In genomic region chrX:40273356-40274050, GRCh38 we compare ENCODE assay signal across 13 cellular contexts.
DNase-seq lines count a peak whose midpoint lies in the region; ATAC-seq and TF ChIP-seq lines count a peak whose summit lies in the region.
"Had no signal": no experiment of that assay in that cellular context is flagged by ENCODE, and none has a peak within 500 bp of the region (broad histone marks: within the 10 kb centered on the region; RNA-seq: fewer than 3 reads in every experiment).

No MANE protein-coding gene starts in this region.

- ATAC-seq in mucosa of descending colon: peak; percentile 18
- ATAC-seq: activated T-cell treated with anti-CD3 and anti-CD28 coated beads, Interleukin-2, amount 50 U/mL, for 4 hours; WTC11 had no signal

- WGBS in tibial nerve, 2 donors: 72 to 81% methylated on average over 10 to 15 of the region's 15 CpGs

- H3K36me3 ChIP-seq in mucosa of descending colon (ENCODE audit: low read depth): no peaks in the 10 kb centered on the region
- no peaks in the 10 kb centered on the region for H3K36me3 ChIP-seq in tibial nerve

- TF ChIP-seq POLR2A in tibial nerve (IDR thresholded peaks at IDR 0.05): no peak

- DNase-seq in CMK (ENCODE audit: low read depth) (peak; percentile 73), NCI-H2227 (lab: John Stamatoyannopoulos, UW; ENCODE audit: unreplicated experiment) (peak; percentile 58), fibroblast of the aortic adventitia (ENCODE audit: low read depth) (peak; percentile 62), mucosa of descending colon (peak in 1 of 3 donors; percentile 23), COLO829 (ENCODE audit: low spot score) (no peak), NOMO-1 (lab: John Stamatoyannopoulos, UW; ENCODE audit: unreplicated experiment in 2 of 2) (no peak), tibial nerve (ENCODE audit: low spot score in 2 of 2) (no peak)
- DNase-seq in central memory CD4-positive, alpha-beta T cell: no peak
- DNase-seq: activated T-cell treated with anti-CD3 and anti-CD28 coated beads, Interleukin-2, amount 50 U/mL, for 4 hours; CD4-positive, CD25-positive, alpha-beta regulatory T cell; NCI-H1048; PC-9 had no signal

- H3K4me3 ChIP-seq in fibroblast of the aortic adventitia (ENCODE audit: low read depth, low read length) (no peak overlapping the region), mucosa of descending colon (no peak overlapping the region), tibial nerve (no peak overlapping the region)
- H3K4me3 ChIP-seq: PC-9 had no signal

- TF ChIP-seq CTCF in fibroblast of the aortic adventitia (IDR thresholded peaks at IDR 0.05; ENCODE audit: insufficient read depth, low read length) (no peak), mucosa of descending colon (IDR thresholded peaks at IDR 0.05) (no peak), tibial nerve (IDR thresholded peaks at IDR 0.05) (no peak)

- H3K4me1 ChIP-seq in mucosa of descending colon (ENCODE audit: low read depth) (no peaks in the 10 kb centered on the region), tibial nerve (no peaks in the 10 kb centered on the region)

- no peak overlapping the region for H3K27ac ChIP-seq in tibial nerve
- H3K27ac ChIP-seq: PC-9 had no signal

- no peaks in the 10 kb centered on the region for H3K27me3 ChIP-seq in tibial nerve

- H3K9me3 ChIP-seq in mucosa of descending colon: no peaks in the 10 kb centered on the region
- H3K9me3 ChIP-seq in tibial nerve: peaks cover 0 to 3% (median 0%) of the 10 kb centered on the region in 4 donors

- TF ChIP-seq EP300 in tibial nerve (IDR thresholded peaks at IDR 0.05): peak in 1 of 2 donors; percentile 53

- intact Hi-C loops in mucosa of descending colon (cut with DNase I, micrococcal nuclease): no loop called here

Comparison
In these comparisons a context has a peak if more than half of its experiments do, and no peak if none do; other contexts are left out.
1. DNase-seq: peak in CMK (single experiment), NCI-H2227 (single experiment) and fibroblast of the aortic adventitia (single experiment); none in central memory CD4-positive, alpha-beta T cell (single experiment), COLO829 (single experiment), NOMO-1 (0 of 2) and tibial nerve (0 of 2).